18 cellular contexts compared by ENCODE assay signal in the genomic region with DNA sequence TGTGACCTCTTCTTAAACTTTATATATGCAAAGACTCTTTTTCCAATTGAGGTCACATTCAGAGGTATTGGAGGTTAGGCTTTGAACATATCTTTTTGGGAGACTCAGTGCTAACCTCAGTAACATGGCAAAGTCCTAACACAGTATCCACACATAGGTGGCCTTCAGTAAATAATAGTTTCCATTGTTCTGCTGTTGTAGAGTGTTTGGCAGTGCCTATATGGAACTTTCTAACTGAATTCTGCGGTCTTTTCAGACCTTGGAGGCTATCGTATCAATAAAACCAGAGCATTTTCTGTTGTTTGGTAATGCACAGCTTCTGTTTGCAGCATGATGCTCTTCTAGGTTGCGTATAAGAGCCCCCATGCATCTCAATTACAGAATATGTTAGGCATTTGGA.
"Had no signal": no experiment of that assay in that cellular context is flagged by ENCODE, and none has a peak within 500 bp of the region (broad histone marks: within the 10 kb centered on the region; RNA-seq: fewer than 3 reads in every experiment).

No MANE protein-coding gene starts in this region.

- DNase-seq: KBM-7, MV-4-11, NCI-H1048, NCI-H1105, NCI-H1417, NCI-H1436 treated with DMSO at 0.1 percent for 48 hours, NCI-H1694, NCI-H187 treated with DMSO at 0.1 percent for 48 hours, NCI-H2029 treated with DMSO at 0.1 percent for 48 hours, NCI-H2171 treated with DMSO at 0.1 percent for 48 hours, NCI-H345, NCI-H510A, NCI-H69, NCI-H774, PC-3, SHP77 had no signal

- H3K27ac ChIP-seq: RWPE1 had no signal

- ATAC-seq: Panc1, PC-3 had no signal
